Comparison of ENCODE assay signal across 8 cellular contexts in genomic region chr3:185659942-185660921, GRCh38.
A peak's percentile ranks its signal among the peaks of the same experiment; 100 is the strongest.
DNase-seq lines count a peak whose midpoint lies in the region; ATAC-seq, FAIRE-seq and TF ChIP-seq lines count a peak whose summit lies in the region.

No MANE protein-coding gene starts in this region.

- peaks cover 5% of the 10 kb centered on the region for H3K36me3 ChIP-seq in astrocyte (ENCODE audit: insufficient read depth, low read length)

- peaks cover 67% of the 10 kb centered on the region for H3K27me3 Mint-ChIP-seq in T-helper 17 cell
- no peaks in the 10 kb centered on the region for H3K27me3 Mint-ChIP-seq in astrocyte (ENCODE audit: low read depth, unreplicated experiment)

- H3K4me2 ChIP-seq in astrocyte (ENCODE audit: low read length): peak overlapping the region; percentile 26

- WGBS in right cardiac atrium: 42% methylated on average over 18 of the region's 18 CpGs

- H3K27ac ChIP-seq in astrocyte (ENCODE audit: low read depth, low read length): no peak overlapping the region
- H3K27ac ChIP-seq in right cardiac atrium (ENCODE audit: low read length): peak overlapping the region; percentile 24

- H3K4me1 ChIP-seq in astrocyte (ENCODE audit: insufficient read depth, low read length) (peaks cover 55% of the 10 kb centered on the region), right cardiac atrium (ENCODE audit: control insufficient read depth, insufficient read depth, low read length) (peaks cover 13% of the 10 kb centered on the region)

- H3K9me3 Mint-ChIP-seq in astrocyte (ENCODE audit: unreplicated experiment): peaks cover 1% of the 10 kb centered on the region

- no peak overlapping the region for H3K4me3 Mint-ChIP-seq in T-helper 17 cell
- peak overlapping the region; percentile 54 for H3K4me3 Mint-ChIP-seq in astrocyte (ENCODE audit: unreplicated experiment)

- H3K9me3 ChIP-seq in T-helper 17 cell (ENCODE audit: control insufficient read depth, low read length, poor library complexity, severe bottlenecking) (no peaks in the 10 kb centered on the region), astrocyte (ENCODE audit: insufficient read depth, low read depth, low read length) (no peaks in the 10 kb centered on the region), right cardiac atrium (ENCODE audit: control insufficient read depth, low read length) (no peaks in the 10 kb centered on the region)

- H3K27ac Mint-ChIP-seq in T-helper 17 cell: no peak overlapping the region
- H3K27ac Mint-ChIP-seq in astrocyte (ENCODE audit: unreplicated experiment): peak overlapping the region; percentile 99

- ATAC-seq in T-helper 17 cell: peak; percentile 91
- ATAC-seq in right cardiac atrium: peak; percentile 66 to 78
- ATAC-seq in HG02840 (IDR thresholded peaks at IDR 0.05; ENCODE audit: low FRiP score, unreplicated experiment): no peak

- FAIRE-seq in astrocyte (lab: Jason Lieb, UNC): no peak

- peaks cover 4% of the 10 kb centered on the region for H3K4me1 Mint-ChIP-seq in T-helper 17 cell
- H3K4me1 Mint-ChIP-seq in astrocyte (ENCODE audit: low read depth, unreplicated experiment): peaks cover 64% of the 10 kb centered on the region

- H3K9ac ChIP-seq in astrocyte (ENCODE audit: low read length): peak overlapping the region; percentile 15

- peak; percentile 75 for DNase-seq in Caki2 (ENCODE audit: low read depth)
- peak; percentile 76 for DNase-seq in HCEC 1CT
- DNase-seq in NCI-H1694 treated with DMSO at 0.1 percent for 48 hours (lab: John Stamatoyannopoulos, UW): peak; percentile 83
- DNase-seq in T-helper 17 cell: peak; percentile 18 to 47 (median 27)
- peak; percentile 56 for DNase-seq in astrocyte (ENCODE audit: low read depth)
- DNase-seq in right cardiac atrium: peak; percentile 65 to 92 (median 86)
- peak; percentile 48 for DNase-seq in retinal pigment epithelial cell (ENCODE audit: low read depth)

- H3K27me3 ChIP-seq in astrocyte (ENCODE audit: insufficient read depth, low read length): no peaks in the 10 kb centered on the region
- H3K27me3 ChIP-seq in right cardiac atrium (ENCODE audit: control insufficient read depth, insufficient read depth): no peaks in the 10 kb centered on the region

- H4K20me1 ChIP-seq in astrocyte (ENCODE audit: insufficient read depth, low read length): peaks cover 17% of the 10 kb centered on the region

- no peaks in the 10 kb centered on the region for H3K79me2 ChIP-seq in astrocyte (ENCODE audit: insufficient read depth, low read length)

- H3K4me3 ChIP-seq in astrocyte (ENCODE audit: insufficient read depth, low read depth, low read length): no peak overlapping the region
- no peak overlapping the region for H3K4me3 ChIP-seq in right cardiac atrium (ENCODE audit: low read length)
- H3K4me3 ChIP-seq in retinal pigment epithelial cell (ENCODE audit: low read length): no peak overlapping the region

- no peak overlapping the region for H2AFZ ChIP-seq in astrocyte (ENCODE audit: low read depth, low read length)

- TF ChIP-seq CTCF in astrocyte (IDR thresholded peaks at IDR 0.05; ENCODE audit: insufficient read depth, low read depth, low read length) (peak; percentile 99), retinal pigment epithelial cell (conservative IDR thresholded peaks at IDR 0.05; ENCODE audit: low read depth, low read length) (peak; percentile 100)

- H3K36me3 Mint-ChIP-seq in T-helper 17 cell (ENCODE audit: low read depth): peaks cover 8% of the 10 kb centered on the region
- H3K36me3 Mint-ChIP-seq in astrocyte (ENCODE audit: low read depth, unreplicated experiment): peaks cover 16% of the 10 kb centered on the region

- in situ Hi-C loops in Caki2 (cut with HindIII; ENCODE audit: low pct_unique_long_range_greater_than_20kb, low sequenced_read_pairs): no loop called here

- intact Hi-C loops in right cardiac atrium (cut with DNase I): loop anchor here in 1 of 4 donors (10.0 kb wide), 1 partner anchor 105 kb away; no protein-coding TSS in a partner anchor

Comparison
In these comparisons a context has a peak if more than half of its experiments do, and no peak if none do; other contexts are left out.
1. DNase-seq: peak in every context shown above with its lines; median percentile 86 in right cardiac atrium; 83 in NCI-H1694 treated with DMSO at 0.1 percent for 48 hours; 76 in HCEC 1CT; 75 in Caki2; 56 in astrocyte; 48 in retinal pigment epithelial cell; 27 in T-helper 17 cell.